Comparison of ENCODE assay signal across 10 cellular contexts in genomic region chr16:58459344-58460218, GRCh38. TPM values are rescaled to one million over a fixed set of nuclear protein-coding genes. Genes with fewer than 3 reads are reported as not detected.
A peak's percentile ranks its signal among the peaks of the same experiment; 100 is the strongest.
DNase-seq lines count a peak whose midpoint lies in the region; ATAC-seq and TF ChIP-seq lines count a peak whose summit lies in the region.
"Had no signal": no experiment of that assay in that cellular context is flagged by ENCODE, and none has a peak within 500 bp of the region (broad histone marks: within the 10 kb centered on the region; RNA-seq: fewer than 3 reads in every experiment).

No MANE protein-coding gene starts in this region.

- in situ Hi-C loops in G401 (cut with HindIII; ENCODE audit: low sequenced_read_pairs), result no loop called here

- H3K4me3 ChIP-seq in retinal pigment epithelial cell (ENCODE audit: low read length), result no peak overlapping the region
- H3K4me3 ChIP-seq: prostate gland had no signal

- ATAC-seq in GM18505 (IDR thresholded peaks at IDR 0.05; ENCODE audit: unreplicated experiment) (no peak), GM21381 (IDR thresholded peaks at IDR 0.05; ENCODE audit: unreplicated experiment) (no peak)

- no peak for TF ChIP-seq CTCF in retinal pigment epithelial cell (conservative IDR thresholded peaks at IDR 0.05; ENCODE audit: low read depth, low read length)

- no peak for TF ChIP-seq POLR2A in GM18505 (IDR thresholded peaks at IDR 0.05; ENCODE audit: borderline replicate concordance, extremely low read depth, insufficient read depth, insufficient read length)

- peak; percentile 75 for DNase-seq in G401 (ENCODE audit: low spot score)
- peak; percentile 87 for DNase-seq in LHCN-M2 (ENCODE audit: low read depth)
- peak; percentile 83 for DNase-seq in amniotic epithelial cell (ENCODE audit: low read depth)
- peak; percentile 66 for DNase-seq in retinal pigment epithelial cell (ENCODE audit: low read depth)
- DNase-seq in NOMO-1 treated with DMSO at 0.1 percent for 48 hours (lab: John Stamatoyannopoulos, UW; ENCODE audit: unreplicated experiment), result no peak
- no peak for DNase-seq in activated gamma-delta T cell (lab: John Stamatoyannopoulos, UW)
- DNase-seq: NCI-H1694 treated with DMSO at 0.1 percent for 48 hours had no signal

RNA-seq across cellular contexts. Expression of gene NDRG4, which starts 40.4 kb away (rescaled TPM):
- total RNA-seq in G401 (2014; rRNA removed; shearing (Covaris generic)), result 9.5 and 11.8 TPM in 2 replicates
- total RNA-seq in LHCN-M2 (2014; rRNA removed), result 7.6 and 10.7 TPM in 2 replicates
- 5.8 TPM for polyA plus RNA-seq in LHCN-M2 (2012)

RNA-seq across cellular contexts. Expression of gene SETD6, which starts 55.7 kb away (rescaled TPM):
- 18.6 and 21.3 TPM in 2 replicates for total RNA-seq in G401 (2014; rRNA removed; shearing (Covaris generic))
- total RNA-seq in LHCN-M2 (2014; rRNA removed), result 9.9 and 10.8 TPM in 2 replicates
- polyA plus RNA-seq in LHCN-M2 (2012), result 4.1 TPM

Comparison
In these comparisons a context has a peak if more than half of its experiments do, and no peak if none do; other contexts are left out.
1. DNase-seq: peak in G401 (single experiment), LHCN-M2 (single experiment), amniotic epithelial cell (single experiment) and retinal pigment epithelial cell (single experiment); none in NOMO-1 treated with DMSO at 0.1 percent for 48 hours (single experiment) and activated gamma-delta T cell (single experiment).